ENCODE assay signal across 8 cellular contexts in genomic region chr10:113381906-113382562, GRCh38.
DNase-seq lines count a peak whose midpoint lies in the region; ATAC-seq, FAIRE-seq and TF ChIP-seq lines count a peak whose summit lies in the region.

No MANE protein-coding gene starts in this region.

- H3K4me3 Mint-ChIP-seq in activated T-helper 2 cell treated with anti-CD3 and anti-CD28 coated beads, Interferon-gamma antibody, Interleukin-2, Interleukin-4, amounts not matched to agents 10 μg/mL and 5 μg/mL and 100 μg/mL, durations not matched to agents 14 hours and 24 hours and 36 hours (ENCODE audit: low read depth) = peak overlapping the region; percentile 14

- peaks cover 11% of the 10 kb centered on the region for H3K4me1 Mint-ChIP-seq in activated T-helper 2 cell treated with anti-CD3 and anti-CD28 coated beads, Interferon-gamma antibody, Interleukin-2, Interleukin-4, amounts not matched to agents 10 μg/mL and 5 μg/mL and 100 μg/mL, durations not matched to agents 14 hours and 24 hours and 36 hours (ENCODE audit: low read depth)

- H4K8ac ChIP-seq in mesenchymal stem cell (ENCODE audit: low read length) = peak overlapping the region; percentile 91

- peak overlapping the region; percentile 57 for H3K4me2 ChIP-seq in mesenchymal stem cell (ENCODE audit: low read length, poor library complexity, severe bottlenecking)

- H3K27ac ChIP-seq in mesenchymal stem cell (ENCODE audit: low read length, poor library complexity, severe bottlenecking) = peak overlapping the region; percentile 90

- peaks cover 62% of the 10 kb centered on the region for H3K27me3 Mint-ChIP-seq in activated T-helper 2 cell treated with anti-CD3 and anti-CD28 coated beads, Interferon-gamma antibody, Interleukin-2, Interleukin-4, amounts not matched to agents 10 μg/mL and 5 μg/mL and 100 μg/mL, durations not matched to agents 14 hours and 24 hours and 36 hours (ENCODE audit: low read depth)

- peak overlapping the region in 1 of 2 experiments; percentile 75 for H3K18ac ChIP-seq in mesenchymal stem cell (ENCODE audit: low read depth in 1 of 2, low read length in 2 of 2)

- no peaks in the 10 kb centered on the region for H3K9me3 Mint-ChIP-seq in activated T-helper 2 cell treated with anti-CD3 and anti-CD28 coated beads, Interferon-gamma antibody, Interleukin-2, Interleukin-4, amounts not matched to agents 10 μg/mL and 5 μg/mL and 100 μg/mL, durations not matched to agents 14 hours and 24 hours and 36 hours

- DNase-seq in GM04503 (ENCODE audit: low read depth) = peak; percentile 39
- DNase-seq in activated T-helper 2 cell treated with anti-CD3 and anti-CD28 coated beads, Interferon-gamma antibody, Interleukin-2, Interleukin-4, amounts not matched to agents 10 μg/mL and 5 μg/mL and 100 μg/mL, durations not matched to agents 14 hours and 24 hours and 36 hours (ENCODE audit: low spot score) = peak; percentile 9
- DNase-seq in mesenchymal stem cell = peak; percentile 77
- no peak for DNase-seq in D721Med (ENCODE audit: insufficient read length, low spot score)
- no peak for DNase-seq in NCI-H1105 treated with DMSO at 0.1 percent for 48 hours (lab: John Stamatoyannopoulos, UW)

- ATAC-seq in HG03457 (IDR thresholded peaks at IDR 0.05; ENCODE audit: unreplicated experiment) (peak; percentile 73), HG03469 (IDR thresholded peaks at IDR 0.05; ENCODE audit: unreplicated experiment) (no peak), HG03108 (IDR thresholded peaks at IDR 0.05; ENCODE audit: unreplicated experiment) (no peak)

- H2BK5ac ChIP-seq in mesenchymal stem cell (ENCODE audit: low read depth, low read length, poor library complexity, severe bottlenecking) = no peak overlapping the region

- no peak overlapping the region for H3K27ac Mint-ChIP-seq in activated T-helper 2 cell treated with anti-CD3 and anti-CD28 coated beads, Interferon-gamma antibody, Interleukin-2, Interleukin-4, amounts not matched to agents 10 μg/mL and 5 μg/mL and 100 μg/mL, durations not matched to agents 14 hours and 24 hours and 36 hours

- peaks cover 4% of the 10 kb centered on the region for H3K4me1 ChIP-seq in mesenchymal stem cell (ENCODE audit: control insufficient read depth, insufficient read depth, low read depth, low read length)

- H3K27me3 ChIP-seq in mesenchymal stem cell (ENCODE audit: control insufficient read depth in 1 of 2, insufficient read depth in 1 of 2, low read length in 2 of 2) = no peaks in the 10 kb centered on the region

- WGBS in mesenchymal stem cell = 1% methylated on average over 4 of the region's 11 CpGs

- H4K91ac ChIP-seq in mesenchymal stem cell (ENCODE audit: low read length) = no peak overlapping the region

- intact Hi-C loops in activated T-helper 2 cell treated with anti-CD3 and anti-CD28 coated beads, Interferon-gamma antibody, Interleukin-2, Interleukin-4, amounts not matched to agents 10 μg/mL and 5 μg/mL and 100 μg/mL, durations not matched to agents 14 hours and 24 hours and 36 hours (cut with micrococcal nuclease) = loop anchor here (10.0 kb wide), 1 partner anchor 897 kb away; no protein-coding TSS in a partner anchor

- H2BK15ac ChIP-seq in mesenchymal stem cell (ENCODE audit: low read depth, poor library complexity, severe bottlenecking) = no peak overlapping the region

- peak overlapping the region in 1 of 2 experiments; percentile 66 for H3K4me3 ChIP-seq in mesenchymal stem cell (ENCODE audit: insufficient read depth in 1 of 2, low read depth in 1 of 2, low read length in 2 of 2)

- peak overlapping the region; percentile 46 to 51 for H2BK12ac ChIP-seq in mesenchymal stem cell (ENCODE audit: low read length in 2 of 2)

- H3K14ac ChIP-seq in mesenchymal stem cell (ENCODE audit: low read length in 2 of 2) = no peak overlapping the region

- H3K4ac ChIP-seq in mesenchymal stem cell (ENCODE audit: low read depth in 1 of 2, low read length in 2 of 2) = no peak overlapping the region

- FAIRE-seq in D721Med (lab: Jason Lieb, UNC) = no peak

- no peaks in the 10 kb centered on the region for H3K36me3 Mint-ChIP-seq in activated T-helper 2 cell treated with anti-CD3 and anti-CD28 coated beads, Interferon-gamma antibody, Interleukin-2, Interleukin-4, amounts not matched to agents 10 μg/mL and 5 μg/mL and 100 μg/mL, durations not matched to agents 14 hours and 24 hours and 36 hours (ENCODE audit: low read depth)

- H3K9ac ChIP-seq in mesenchymal stem cell (ENCODE audit: low read length) = peak overlapping the region; percentile 89

- H2BK120ac ChIP-seq in mesenchymal stem cell (ENCODE audit: low read depth, low read length) = no peak overlapping the region

- H2AK5ac ChIP-seq in mesenchymal stem cell (ENCODE audit: low read length, severe bottlenecking) = no peak overlapping the region

- H2AFZ ChIP-seq in mesenchymal stem cell (ENCODE audit: low read depth, low read length) = no peak overlapping the region

- no peaks in the 10 kb centered on the region for H3K9me3 ChIP-seq in mesenchymal stem cell (ENCODE audit: control insufficient read depth, low read length)

- peaks cover 2% of the 10 kb centered on the region for H3K79me1 ChIP-seq in mesenchymal stem cell (replicated peaks; ENCODE audit: low read length, poor library complexity, severe bottlenecking)

- no peak overlapping the region for H3K23ac ChIP-seq in mesenchymal stem cell (ENCODE audit: low read length in 2 of 2)

- no peak for TF ChIP-seq CTCF in D721Med (IDR thresholded peaks at IDR 0.05; ENCODE audit: insufficient read depth, missing control alignments)

- no peaks in the 10 kb centered on the region for H3K36me3 ChIP-seq in mesenchymal stem cell (ENCODE audit: control insufficient read depth in 1 of 2, insufficient read depth in 2 of 2, low read depth in 1 of 2, low read length in 2 of 2)

Comparison
In these comparisons a context has a peak if more than half of its experiments do, and no peak if none do; other contexts are left out.
1. DNase-seq: peak in GM04503 (single experiment), activated T-helper 2 cell treated with anti-CD3 and anti-CD28 coated beads, Interferon-gamma antibody, Interleukin-2, Interleukin-4, amounts not matched to agents 10 μg/mL and 5 μg/mL and 100 μg/mL, durations not matched to agents 14 hours and 24 hours and 36 hours (single experiment) and mesenchymal stem cell (single experiment); none in D721Med (single experiment) and NCI-H1105 treated with DMSO at 0.1 percent for 48 hours (single experiment).